20 cellular contexts compared by ENCODE assay signal in genomic region chr4:148355442-148356123, GRCh38.
DNase-seq lines count a peak whose midpoint lies in the region; ATAC-seq and TF ChIP-seq lines count a peak whose summit lies in the region.
"Had no signal": no experiment of that assay in that cellular context is flagged by ENCODE, and none has a peak within 500 bp of the region (broad histone marks: within the 10 kb centered on the region; RNA-seq: fewer than 3 reads in every experiment).

No MANE protein-coding gene starts in this region.

- 39 to 53% (median 44%) methylated on average over 4 of the region's 4 CpGs for WGBS in heart left ventricle, 4 donors
- WGBS in right lobe of liver (ENCODE audit: insufficient coverage, low coverage, low lambda C conversion rate, missing lambda C conversion rate): 22% methylated on average over 4 of the region's 4 CpGs

- ATAC-seq in heart left ventricle (peak in 3 of 4 donors; percentile 34 to 60 (median 56)), Right ventricle myocardium inferior (no peak), right lobe of liver (peak; percentile 65 to 86 (median 80))
- ATAC-seq in activated naive CD8-positive, alpha-beta T cell treated with anti-CD3 and anti-CD28 coated beads, Interleukin-2, amount 50 U/mL, for 24 hours: peak; percentile 33
- ATAC-seq: sciatic nerve had no signal

- POLR2A ChIA-PET in HEK293T (lab: Yijun Ruan, JAX): no interaction called here

- H3K27ac Mint-ChIP-seq in activated naive CD8-positive, alpha-beta T cell treated with anti-CD3 and anti-CD28 coated beads, Interleukin-2, amount 50 U/mL, for 24 hours: no peak overlapping the region
- H3K27ac Mint-ChIP-seq: activated B cell treated with CpG ODN at 0.5 μM for 24 hours, neural progenitor cell, type B pancreatic cell had no signal

- H3K27ac ChIP-seq in heart left ventricle: peak overlapping the region in 9 of 12 donors; percentile 0 to 44 (median 23)
- H3K27ac ChIP-seq in right lobe of liver: peak overlapping the region in 1 of 3 donors; percentile 8
- peak overlapping the region; percentile 3 for H3K27ac ChIP-seq in vagina
- H3K27ac ChIP-seq: neural progenitor cell, SK-N-MC had no signal

- intact Hi-C loops in heart left ventricle (cut with DNase I): loop anchor here in 1 of 10 donors (5.0 kb wide), 1 partner anchor 87 kb away; the partner anchor contains the start of gene NR3C2
- intact Hi-C loops in Right ventricle myocardium inferior (cut with DNase I): no loop called here
- intact Hi-C loops in right lobe of liver (cut with DNase I): no loop called here
- intact Hi-C loops in vagina (cut with DNase I): no loop called here

- peak overlapping the region; percentile 41 for H3K4me3 Mint-ChIP-seq in activated naive CD8-positive, alpha-beta T cell treated with anti-CD3 and anti-CD28 coated beads, Interleukin-2, amount 50 U/mL, for 24 hours
- H3K4me3 Mint-ChIP-seq: activated B cell treated with CpG ODN at 0.5 μM for 24 hours, neural progenitor cell, type B pancreatic cell had no signal

- TF ChIP-seq CTCF in heart left ventricle (IDR thresholded peaks at IDR 0.05): no peak
- no peak for TF ChIP-seq CTCF in right lobe of liver (IDR thresholded peaks at IDR 0.05)
- TF ChIP-seq CTCF in vagina (IDR thresholded peaks at IDR 0.05): no peak

- peak overlapping the region in 2 of 12 donors; percentile 7 to 13 for H3K4me3 ChIP-seq in heart left ventricle
- no peak overlapping the region for H3K4me3 ChIP-seq in right lobe of liver
- H3K4me3 ChIP-seq in vagina: no peak overlapping the region
- H3K4me3 ChIP-seq: lung, neural progenitor cell, SK-N-MC had no signal

- no peaks in the 10 kb centered on the region for H3K27me3 Mint-ChIP-seq in activated naive CD8-positive, alpha-beta T cell treated with anti-CD3 and anti-CD28 coated beads, Interleukin-2, amount 50 U/mL, for 24 hours
- H3K27me3 Mint-ChIP-seq: activated B cell treated with CpG ODN at 0.5 μM for 24 hours, type B pancreatic cell had no signal

- H3K27me3 ChIP-seq in heart left ventricle (no peaks in the 10 kb centered on the region), right lobe of liver (no peaks in the 10 kb centered on the region), vagina (no peaks in the 10 kb centered on the region)
- H3K27me3 ChIP-seq: neural progenitor cell had no signal

- no peaks in the 10 kb centered on the region for H3K9me3 Mint-ChIP-seq in activated naive CD8-positive, alpha-beta T cell treated with anti-CD3 and anti-CD28 coated beads, Interleukin-2, amount 50 U/mL, for 24 hours
- H3K9me3 Mint-ChIP-seq: activated B cell treated with CpG ODN at 0.5 μM for 24 hours, neural progenitor cell, type B pancreatic cell had no signal

- peak in 1 of 5 donors; percentile 34 for DNase-seq in heart left ventricle
- DNase-seq in Right ventricle myocardium inferior (ENCODE audit: missing footprints): no peak
- DNase-seq in activated naive CD8-positive, alpha-beta T cell treated with anti-CD3 and anti-CD28 coated beads, Interleukin-2, amount 50 U/mL, for 24 hours: no peak
- DNase-seq in right lobe of liver: peak in 1 of 3 donors; percentile 34
- DNase-seq in vagina (ENCODE audit: extremely low spot score in 2 of 2): no peak
- no peak for DNase-seq in UCSD-AML1 (lab: John Stamatoyannopoulos, UW; ENCODE audit: unreplicated experiment)
- no peak for DNase-seq in HEK293T (ENCODE audit: extremely low spot score)
- DNase-seq in NCI-H2171 treated with DMSO at 0.1 percent for 48 hours (lab: John Stamatoyannopoulos, UW): no peak
- DNase-seq: activated B cell treated with CpG ODN at 0.5 μM for 24 hours; AML-193; DMS153; hippocampal formation; Kasumi-1; NCI-H446 treated with DMSO at 0.1 percent for 48 hours; stimulated activated CD8-positive, alpha-beta memory T cell treated with anti-CD3 and anti-CD28 coated beads, Interleukin-4, amount 100 ng/mL, for 48 hours had no signal

- H3K4me1 ChIP-seq in heart left ventricle: peaks cover 0 to 24% (median 10%) of the 10 kb centered on the region in 12 donors
- no peaks in the 10 kb centered on the region for H3K4me1 ChIP-seq in right lobe of liver
- H3K4me1 ChIP-seq in vagina: peaks cover 4% of the 10 kb centered on the region
- H3K4me1 ChIP-seq: neural progenitor cell had no signal

- H3K9me3 ChIP-seq in heart left ventricle: no peaks in the 10 kb centered on the region
- no peaks in the 10 kb centered on the region for H3K9me3 ChIP-seq in right lobe of liver
- no peaks in the 10 kb centered on the region for H3K9me3 ChIP-seq in vagina

- H3K36me3 ChIP-seq in heart left ventricle (no peaks in the 10 kb centered on the region), right lobe of liver (no peaks in the 10 kb centered on the region), vagina (no peaks in the 10 kb centered on the region)
- H3K36me3 ChIP-seq: neural progenitor cell had no signal

- TF ChIP-seq POLR2A in heart left ventricle (IDR thresholded peaks at IDR 0.05) (no peak), right lobe of liver (IDR thresholded peaks at IDR 0.05) (no peak), vagina (IDR thresholded peaks at IDR 0.05) (no peak)

- H3K36me3 Mint-ChIP-seq in activated naive CD8-positive, alpha-beta T cell treated with anti-CD3 and anti-CD28 coated beads, Interleukin-2, amount 50 U/mL, for 24 hours (ENCODE audit: low read depth): no peaks in the 10 kb centered on the region
- H3K36me3 Mint-ChIP-seq: neural progenitor cell, type B pancreatic cell had no signal

- CTCF ChIA-PET in HEK293T (lab: Yijun Ruan, JAX): interaction anchor here (0.7 kb wide), 1 partner anchor 227 kb away, joined by 3 read pairs; no protein-coding TSS in a partner anchor

- peaks cover 33% of the 10 kb centered on the region for H3K4me1 Mint-ChIP-seq in activated naive CD8-positive, alpha-beta T cell treated with anti-CD3 and anti-CD28 coated beads, Interleukin-2, amount 50 U/mL, for 24 hours
- H3K4me1 Mint-ChIP-seq: neural progenitor cell had no signal

TF ChIP-seq in HEK293T, 16 proteins besides CTCF, POLR2A, EP300 and RAD21:
- TF ChIP-seq PKNOX1 (IDR thresholded peaks at IDR 0.05): no peak
- no peak for TF ChIP-seq L3MBTL2 (conservative IDR thresholded peaks at IDR 0.05)
- TF ChIP-seq LEF1 (IDR thresholded peaks at IDR 0.05; ENCODE audit: borderline replicate concordance): no peak
- TF ChIP-seq FOXK2 (IDR thresholded peaks at IDR 0.05): no peak
- no peak for TF ChIP-seq CTBP1 (IDR thresholded peaks at IDR 0.05; ENCODE audit: borderline replicate concordance)
- TF ChIP-seq NFRKB (IDR thresholded peaks at IDR 0.05): no peak
- TF ChIP-seq SUZ12 (IDR thresholded peaks at IDR 0.05): no peak
- no peak for TF ChIP-seq ARNT (IDR thresholded peaks at IDR 0.05)
- no peak for TF ChIP-seq FOXA1 (IDR thresholded peaks at IDR 0.05)
- no peak for TF ChIP-seq ELF4 (IDR thresholded peaks at IDR 0.05)
- TF ChIP-seq SP1 (IDR thresholded peaks at IDR 0.05): no peak
- no peak for TF ChIP-seq BHLHE40 (IDR thresholded peaks at IDR 0.05; ENCODE audit: borderline replicate concordance)
- no peak for TF ChIP-seq FOXM1 (IDR thresholded peaks at IDR 0.05; ENCODE audit: borderline replicate concordance)
- no peak for TF ChIP-seq TARDBP (IDR thresholded peaks at IDR 0.05)
- TF ChIP-seq ZNF384 (IDR thresholded peaks at IDR 0.05): no peak
- TF ChIP-seq HDGF (IDR thresholded peaks at IDR 0.05; ENCODE audit: borderline replicate concordance): no peak
